30 cellular contexts compared by ENCODE assay signal in the genomic region with DNA sequence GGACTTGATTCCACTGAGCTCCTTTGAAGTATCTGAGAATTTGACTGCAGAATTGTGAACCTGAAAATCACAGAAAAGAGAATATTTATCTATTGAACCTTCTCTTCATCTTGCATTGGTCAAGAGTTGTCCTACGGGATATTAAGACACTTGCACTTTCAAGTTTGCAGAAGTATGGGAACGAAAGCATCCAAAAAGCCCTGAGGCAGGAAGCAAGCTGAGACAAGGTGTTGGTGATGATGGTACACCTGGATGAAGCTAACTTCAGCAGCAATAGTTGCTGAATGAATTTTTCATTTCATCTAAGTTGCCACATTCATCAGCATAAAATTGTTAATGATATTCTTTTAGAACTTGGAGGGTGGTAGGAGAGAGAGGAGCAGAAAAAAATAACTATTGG.
"Had no signal": no experiment of that assay in that cellular context is flagged by ENCODE, and none has a peak within 500 bp of the region (broad histone marks: within the 10 kb centered on the region; RNA-seq: fewer than 3 reads in every experiment).

No MANE protein-coding gene starts in this region.

- DNase-seq: activated CD4-positive, alpha-beta memory T cell treated with anti-CD3 and anti-CD28 coated beads, Interleukin-2, amount 10 ng/mL, durations not matched to agents 7 days and 5 days; activated CD4-positive, alpha-beta T cell treated with anti-CD3 and anti-CD28 coated beads for 1 hour; activated CD4-positive, alpha-beta T cell treated with anti-CD3 and anti-CD28 coated beads for 36 hours; activated CD4-positive, alpha-beta T cell treated with anti-CD3 and anti-CD28 coated beads for 48 hours; activated CD4-positive, alpha-beta T cell treated with anti-CD3 and anti-CD28 coated beads, Interleukin-2, amount 10 ng/mL, durations not matched to agents 7 days and 5 days; activated CD4-positive, alpha-beta T cell treated with anti-CD3 and anti-CD28 coated beads, Interleukin-2, amount 50 U/mL, for 48 hours; activated CD4-positive, CD25-positive, alpha-beta regulatory T cell; activated CD8-positive, alpha-beta memory T cell treated with anti-CD3 and anti-CD28 coated beads for 24 hours; activated CD8-positive, alpha-beta memory T cell treated with anti-CD3 and anti-CD28 coated beads, Interleukin-2, amount 10 ng/mL, durations not matched to agents 7 days and 5 days; activated CD8-positive, alpha-beta memory T cell treated with anti-CD3 and anti-CD28 coated beads, Interleukin-2, amount 50 U/mL, for 48 hours; activated CD8-positive, alpha-beta T cell treated with anti-CD3 and anti-CD28 coated beads, Interleukin-2, amount 10 ng/mL, durations not matched to agents 7 days and 5 days; activated effector memory CD4-positive, alpha-beta T cell treated with Interleukin-2 at 50 U/mL for 16 hours; activated gamma-delta T cell; activated naive CD4-positive, alpha-beta T cell treated with anti-CD3 and anti-CD28 coated beads, Interleukin-2, amount 10 ng/mL, durations not matched to agents 7 days and 5 days; activated naive CD4-positive, alpha-beta T cell treated with Interleukin-2 at 50 U/mL for 16 hours; activated naive CD8-positive, alpha-beta T cell treated with anti-CD3 and anti-CD28 coated beads, Interleukin-2, amount 10 ng/mL, durations not matched to agents 7 days and 5 days; activated naive CD8-positive, alpha-beta T cell treated with anti-CD3 and anti-CD28 coated beads, Interleukin-2, amount 50 U/mL, for 24 hours; activated T-cell treated with anti-CD3 and anti-CD28 coated beads, Interleukin-2, amount 50 U/mL, for 24 hours; activated T-cell treated with anti-CD3 and anti-CD28 coated beads, Interleukin-2, amount 50 U/mL, for 48 hours; amygdala; anterior cingulate cortex; central memory CD4-positive, alpha-beta T cell; T-cell; T-helper 17 cell; T-helper 9 cell; WERI-Rb-1 had no signal

- H3K36me3 ChIP-seq: ascending aorta, WERI-Rb-1 had no signal

- H3K4me3 ChIP-seq: ascending aorta had no signal

- H3K9me3 ChIP-seq: ascending aorta had no signal

- H3K27ac ChIP-seq: ascending aorta, WERI-Rb-1 had no signal

- ATAC-seq: activated CD4-positive, alpha-beta T cell treated with anti-CD3 and anti-CD28 coated beads for 36 hours; activated CD4-positive, CD25-positive, alpha-beta regulatory T cell treated with anti-CD3 and anti-CD28 coated beads, Interleukin-2, amount 50 U/mL, for 24 hours; activated CD8-positive, alpha-beta memory T cell treated with anti-CD3 and anti-CD28 coated beads, Interleukin-2, amount 10 ng/mL, durations not matched to agents 7 days and 5 days; activated CD8-positive, alpha-beta T cell treated with anti-CD3 and anti-CD28 coated beads, Interleukin-2, amount 10 ng/mL, durations not matched to agents 7 days and 5 days; activated naive CD8-positive, alpha-beta T cell treated with anti-CD3 and anti-CD28 coated beads, Interleukin-2, amount 50 U/mL, for 24 hours; T-cell; T-helper 17 cell; WTC11 had no signal

- H3K27me3 ChIP-seq: ascending aorta had no signal

- H3K4me1 ChIP-seq: ascending aorta had no signal

- FAIRE-seq: TTC549 had no signal
